ENCODE assay signal across 30 cellular contexts in genomic region chr4:94240384-94240783, GRCh38.
"Had no signal": no experiment of that assay in that cellular context is flagged by ENCODE, and none has a peak within 500 bp of the region (broad histone marks: within the 10 kb centered on the region; RNA-seq: fewer than 3 reads in every experiment).

No MANE protein-coding gene starts in this region.

- H3K27ac Mint-ChIP-seq: dendritic cell treated with granulocyte-macrophage colony-stimulating factor and Interleukin-4, amounts not matched to agents 40 ng/mL and 50 ng/mL, for 4 days; endodermal cell; nephron; neural progenitor cell had no signal

- H3K27me3 ChIP-seq: foreskin keratinocyte, gastroesophageal sphincter, heart left ventricle, left lung, neural progenitor cell, right atrium auricular region, stomach, thyroid gland, vagina had no signal

- DNase-seq: effector CD8-positive, alpha-beta T cell; endodermal cell; foreskin keratinocyte; heart left ventricle; hippocampal formation; left cardiac atrium; left lung; mesendoderm; midbrain; naive thymus-derived CD4-positive, alpha-beta T cell; stimulated activated CD4-positive, alpha-beta T cell treated with anti-CD3 and anti-CD28 coated beads, Interleukin-12 subunit alpha, Interleukin-12 subunit beta, amount 100 ng/mL, for 4 hours; stimulated activated CD4-positive, alpha-beta T cell treated with anti-CD3 and anti-CD28 coated beads, Interleukin-1b, Interleukin-23, amount 100 ng/mL, for 48 hours; stimulated activated CD4-positive, alpha-beta T cell treated with anti-CD3 and anti-CD28 coated beads, Interleukin-4, amount 100 ng/mL, for 1 hour; stimulated activated CD8-positive, alpha-beta memory T cell treated with anti-CD3 and anti-CD28 coated beads, Interleukin-4, amount 100 ng/mL, for 48 hours; stimulated activated naive CD4-positive, alpha-beta T cell treated with Interleukin-2 at 50 U/mL for 16 hours; stomach; thyroid gland; trophoblast cell had no signal

- H3K27ac ChIP-seq: epithelial cell of prostate, foreskin keratinocyte, gastroesophageal sphincter, heart left ventricle, left lung, neural progenitor cell, parathyroid adenoma, prostate gland, right atrium auricular region, stomach, thyroid gland, vagina had no signal

- H3K4me1 Mint-ChIP-seq: endodermal cell, nephron, neural progenitor cell had no signal

- ATAC-seq: esophagus mucosa; foreskin keratinocyte; gastroesophageal sphincter; heart left ventricle; left cardiac atrium; left lung; naive thymus-derived CD4-positive, alpha-beta T cell; sciatic nerve had no signal

- H3K4me2 ChIP-seq: neural progenitor cell, smooth muscle cell had no signal

- H3K9me3 Mint-ChIP-seq: dendritic cell treated with granulocyte-macrophage colony-stimulating factor and Interleukin-4, amounts not matched to agents 40 ng/mL and 50 ng/mL, for 4 days; endodermal cell; naive thymus-derived CD4-positive, alpha-beta T cell; nephron; neural progenitor cell had no signal

- H3K4me3 ChIP-seq: gastroesophageal sphincter, heart left ventricle, left lung, neural progenitor cell, prostate gland, right atrium auricular region, smooth muscle cell, stomach, thyroid gland, vagina had no signal

- H3K4me1 ChIP-seq: foreskin keratinocyte, left lung, neural progenitor cell, parathyroid adenoma, prostate gland, thyroid gland, vagina had no signal

- H2AFZ ChIP-seq: neural progenitor cell, parathyroid adenoma had no signal

- H3K9ac ChIP-seq: neural progenitor cell, parathyroid adenoma had no signal

- H3K79me2 ChIP-seq: parathyroid adenoma had no signal

- H3K9me3 ChIP-seq: gastroesophageal sphincter, heart left ventricle, left lung, prostate gland, right atrium auricular region, stomach, thyroid gland, vagina had no signal

- H3K36me3 ChIP-seq: prostate gland had no signal

- H3K27me3 Mint-ChIP-seq: dendritic cell treated with granulocyte-macrophage colony-stimulating factor and Interleukin-4, amounts not matched to agents 40 ng/mL and 50 ng/mL, for 4 days; naive thymus-derived CD4-positive, alpha-beta T cell had no signal

- H3K4me3 Mint-ChIP-seq: dendritic cell treated with granulocyte-macrophage colony-stimulating factor and Interleukin-4, amounts not matched to agents 40 ng/mL and 50 ng/mL, for 4 days; endodermal cell; naive thymus-derived CD4-positive, alpha-beta T cell; nephron; neural progenitor cell had no signal
